In the genomic region with DNA sequence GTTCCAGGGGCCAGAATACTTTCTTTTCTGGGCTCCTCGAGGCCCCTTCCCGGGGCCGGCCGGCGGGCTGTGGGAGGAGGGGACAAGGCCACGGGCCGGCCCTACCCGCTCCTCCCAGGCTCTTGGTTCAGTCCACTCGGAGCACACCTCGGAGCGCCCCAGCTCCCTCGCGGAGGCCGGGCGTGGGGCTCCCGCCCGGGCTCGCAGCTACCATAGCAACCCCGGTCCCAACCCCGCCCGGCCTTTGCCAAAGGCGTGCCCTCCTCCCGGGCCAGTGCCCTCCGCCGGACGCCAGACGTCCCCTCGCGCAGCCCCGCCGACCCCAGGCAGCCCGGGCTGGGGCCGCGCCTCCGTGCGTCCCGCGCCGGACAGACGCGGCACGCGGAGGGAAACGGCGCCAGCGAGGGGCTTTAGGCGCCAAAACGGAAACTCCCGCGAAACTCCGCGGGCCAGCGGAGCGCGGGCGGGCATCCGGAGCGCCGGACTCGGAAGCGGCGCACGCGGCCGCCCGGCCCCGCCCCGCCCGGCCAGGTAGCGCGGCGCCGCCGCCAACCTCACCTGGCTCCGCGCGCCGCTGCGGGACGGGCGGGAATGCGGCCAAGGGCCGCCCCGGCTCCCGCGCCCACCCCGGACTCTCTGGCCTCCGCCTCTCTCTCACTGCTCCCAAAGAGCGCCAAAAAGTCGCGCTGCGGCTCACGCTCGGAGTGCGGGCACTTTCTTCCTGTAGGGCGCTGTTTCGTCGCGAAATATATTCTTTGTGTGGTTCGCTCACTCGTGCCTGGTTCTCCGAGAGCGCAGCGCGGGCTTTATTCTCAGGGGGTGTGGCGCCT, we compare ENCODE assay signal across 8 cellular contexts. TPM values are rescaled to one million over a fixed set of nuclear protein-coding genes. Genes with fewer than 3 reads are reported as not detected.
DNase-seq lines count a peak whose midpoint lies in the region; ATAC-seq and TF ChIP-seq lines count a peak whose summit lies in the region.

No MANE protein-coding gene starts in this region.

- TF ChIP-seq POLR2A in GM18951 (IDR thresholded peaks at IDR 0.05; ENCODE audit: extremely low read depth, insufficient read depth, insufficient read length) = peak; percentile 57

- H3K27ac Mint-ChIP-seq in stimulated activated naive CD8-positive, alpha-beta T cell treated with anti-CD3 and anti-CD28 coated beads, Interleukin-15, amount 100 ng/mL, for 72 hours = peak overlapping the region; percentile 96 to 98

- 1 to 34% methylated on average over 87 to 106 of the region's 106 CpGs for WGBS in esophagus, 2 donors

- H3K9me3 ChIP-seq in esophagus (ENCODE audit: control insufficient read depth in 2 of 2, insufficient read depth in 1 of 2, low read depth in 1 of 2, low read length in 1 of 2) = no peaks in the 10 kb centered on the region

- H3K4me1 ChIP-seq in esophagus (ENCODE audit: control insufficient read depth in 2 of 2, insufficient read depth in 2 of 2, low read length in 1 of 2) = no peaks in the 10 kb centered on the region

- no peaks in the 10 kb centered on the region for H3K9me3 Mint-ChIP-seq in stimulated activated naive CD8-positive, alpha-beta T cell treated with anti-CD3 and anti-CD28 coated beads, Interleukin-15, amount 100 ng/mL, for 72 hours

- H3K27me3 Mint-ChIP-seq in stimulated activated naive CD8-positive, alpha-beta T cell treated with anti-CD3 and anti-CD28 coated beads, Interleukin-15, amount 100 ng/mL, for 72 hours = no peaks in the 10 kb centered on the region

- no peaks in the 10 kb centered on the region for H3K36me3 ChIP-seq in esophagus (ENCODE audit: control insufficient read depth in 2 of 2, insufficient read depth in 2 of 2, low read length in 1 of 2)

- peak overlapping the region; percentile 85 to 86 for H3K27ac ChIP-seq in esophagus (ENCODE audit: low read depth in 2 of 2, low read length in 1 of 2)

- peak overlapping the region; percentile 60 to 77 for H3K4me3 ChIP-seq in esophagus (ENCODE audit: low read depth in 1 of 2, low read length in 2 of 2)

- peaks cover 28% of the 10 kb centered on the region for H3K4me1 Mint-ChIP-seq in stimulated activated naive CD8-positive, alpha-beta T cell treated with anti-CD3 and anti-CD28 coated beads, Interleukin-15, amount 100 ng/mL, for 72 hours

- ATAC-seq in HG03103 (IDR thresholded peaks at IDR 0.05; ENCODE audit: low read depth, unreplicated experiment) = peak; percentile 39
- peak; percentile 76 for ATAC-seq in stimulated activated naive CD8-positive, alpha-beta T cell treated with anti-CD3 and anti-CD28 coated beads, Interleukin-15, amount 100 ng/mL, for 72 hours

- no peaks in the 10 kb centered on the region for H3K27me3 ChIP-seq in esophagus (ENCODE audit: control insufficient read depth in 1 of 2, insufficient read depth in 2 of 2, low read length in 2 of 2)

- in situ Hi-C loops in GM18951 (cut with MboI; ENCODE audit: low sequenced_read_pairs, unreplicated experiment) = no loop called here

- peak overlapping the region; percentile 91 to 94 for H3K4me3 Mint-ChIP-seq in stimulated activated naive CD8-positive, alpha-beta T cell treated with anti-CD3 and anti-CD28 coated beads, Interleukin-15, amount 100 ng/mL, for 72 hours

- DNase-seq in AG20443 (ENCODE audit: low spot score) = peak; percentile 60
- peak; percentile 45 to 81 for DNase-seq in NCI-H526 (lab: John Stamatoyannopoulos, UW)
- peak; percentile 66 for DNase-seq in activated CD8-positive, alpha-beta memory T cell treated with anti-CD3 and anti-CD28 coated beads, Interleukin-2, amount 50 U/mL, for 48 hours
- peak; percentile 45 for DNase-seq in mucosa of gallbladder (ENCODE audit: low spot score)
- DNase-seq in stimulated activated naive CD8-positive, alpha-beta T cell treated with anti-CD3 and anti-CD28 coated beads, Interleukin-15, amount 100 ng/mL, for 72 hours = peak; percentile 49 to 61

RNA-seq across cellular contexts. Expression of a gene that starts 0.6 kb away (rescaled TPM):
- 1 to 10 TPM; 2.5 to 3.4 TPM for polyA plus RNA-seq in esophagus
- 49.3 TPM for total RNA-seq in mucosa of gallbladder

Comparison
In these comparisons a context has a peak if more than half of its experiments do, and no peak if none do; other contexts are left out.
1. Peak in every context shown above with its lines: DNase-seq, ATAC-seq, H3K4me3 ChIP-seq and H3K27ac ChIP-seq.